ENCODE assay signal across 1 cellular context in the genomic region with DNA sequence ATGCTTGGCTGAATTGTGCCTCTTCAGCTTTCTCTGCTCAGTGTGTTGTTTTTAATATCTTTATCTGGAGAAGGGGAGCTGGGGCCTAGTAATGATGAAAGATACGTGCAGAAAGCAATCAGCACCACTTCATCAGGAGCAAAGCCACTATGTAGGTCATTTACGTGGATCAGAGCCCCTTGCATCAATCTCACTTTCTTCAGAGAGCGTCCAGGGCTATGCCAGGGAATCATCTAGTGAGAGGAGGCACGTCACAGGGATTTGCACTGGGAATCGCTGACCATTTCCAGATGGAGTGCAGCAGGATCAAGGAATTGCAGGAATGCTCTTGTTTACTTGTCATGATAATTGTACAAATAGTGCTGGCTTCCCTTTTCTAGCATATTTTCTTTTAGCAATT.
TF ChIP-seq lines count a peak whose summit lies in the region.

No MANE protein-coding gene starts in this region.

TF ChIP-seq in GM23338, 12 proteins besides CTCF, POLR2A, EP300 and RAD21 (continued from another document):
- TF ChIP-seq, protein P1, sequence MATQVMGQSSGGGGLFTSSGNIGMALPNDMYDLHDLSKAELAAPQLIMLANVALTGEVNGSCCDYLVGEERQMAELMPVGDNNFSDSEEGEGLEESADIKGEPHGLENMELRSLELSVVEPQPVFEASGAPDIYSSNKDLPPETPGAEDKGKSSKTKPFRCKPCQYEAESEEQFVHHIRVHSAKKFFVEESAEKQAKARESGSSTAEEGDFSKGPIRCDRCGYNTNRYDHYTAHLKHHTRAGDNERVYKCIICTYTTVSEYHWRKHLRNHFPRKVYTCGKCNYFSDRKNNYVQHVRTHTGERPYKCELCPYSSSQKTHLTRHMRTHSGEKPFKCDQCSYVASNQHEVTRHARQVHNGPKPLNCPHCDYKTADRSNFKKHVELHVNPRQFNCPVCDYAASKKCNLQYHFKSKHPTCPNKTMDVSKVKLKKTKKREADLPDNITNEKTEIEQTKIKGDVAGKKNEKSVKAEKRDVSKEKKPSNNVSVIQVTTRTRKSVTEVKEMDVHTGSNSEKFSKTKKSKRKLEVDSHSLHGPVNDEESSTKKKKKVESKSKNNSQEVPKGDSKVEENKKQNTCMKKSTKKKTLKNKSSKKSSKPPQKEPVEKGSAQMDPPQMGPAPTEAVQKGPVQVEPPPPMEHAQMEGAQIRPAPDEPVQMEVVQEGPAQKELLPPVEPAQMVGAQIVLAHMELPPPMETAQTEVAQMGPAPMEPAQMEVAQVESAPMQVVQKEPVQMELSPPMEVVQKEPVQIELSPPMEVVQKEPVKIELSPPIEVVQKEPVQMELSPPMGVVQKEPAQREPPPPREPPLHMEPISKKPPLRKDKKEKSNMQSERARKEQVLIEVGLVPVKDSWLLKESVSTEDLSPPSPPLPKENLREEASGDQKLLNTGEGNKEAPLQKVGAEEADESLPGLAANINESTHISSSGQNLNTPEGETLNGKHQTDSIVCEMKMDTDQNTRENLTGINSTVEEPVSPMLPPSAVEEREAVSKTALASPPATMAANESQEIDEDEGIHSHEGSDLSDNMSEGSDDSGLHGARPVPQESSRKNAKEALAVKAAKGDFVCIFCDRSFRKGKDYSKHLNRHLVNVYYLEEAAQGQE (IDR thresholded peaks at IDR 0.05; ENCODE audit: unreplicated experiment), result no peak
- no peak for TF ChIP-seq ZNF331 (CRISPR knock-in tag; IDR thresholded peaks at IDR 0.05; ENCODE audit: low read depth)
- TF ChIP-seq JUNB (IDR thresholded peaks at IDR 0.05; ENCODE audit: unreplicated experiment), result no peak
- TF ChIP-seq, protein P2, sequence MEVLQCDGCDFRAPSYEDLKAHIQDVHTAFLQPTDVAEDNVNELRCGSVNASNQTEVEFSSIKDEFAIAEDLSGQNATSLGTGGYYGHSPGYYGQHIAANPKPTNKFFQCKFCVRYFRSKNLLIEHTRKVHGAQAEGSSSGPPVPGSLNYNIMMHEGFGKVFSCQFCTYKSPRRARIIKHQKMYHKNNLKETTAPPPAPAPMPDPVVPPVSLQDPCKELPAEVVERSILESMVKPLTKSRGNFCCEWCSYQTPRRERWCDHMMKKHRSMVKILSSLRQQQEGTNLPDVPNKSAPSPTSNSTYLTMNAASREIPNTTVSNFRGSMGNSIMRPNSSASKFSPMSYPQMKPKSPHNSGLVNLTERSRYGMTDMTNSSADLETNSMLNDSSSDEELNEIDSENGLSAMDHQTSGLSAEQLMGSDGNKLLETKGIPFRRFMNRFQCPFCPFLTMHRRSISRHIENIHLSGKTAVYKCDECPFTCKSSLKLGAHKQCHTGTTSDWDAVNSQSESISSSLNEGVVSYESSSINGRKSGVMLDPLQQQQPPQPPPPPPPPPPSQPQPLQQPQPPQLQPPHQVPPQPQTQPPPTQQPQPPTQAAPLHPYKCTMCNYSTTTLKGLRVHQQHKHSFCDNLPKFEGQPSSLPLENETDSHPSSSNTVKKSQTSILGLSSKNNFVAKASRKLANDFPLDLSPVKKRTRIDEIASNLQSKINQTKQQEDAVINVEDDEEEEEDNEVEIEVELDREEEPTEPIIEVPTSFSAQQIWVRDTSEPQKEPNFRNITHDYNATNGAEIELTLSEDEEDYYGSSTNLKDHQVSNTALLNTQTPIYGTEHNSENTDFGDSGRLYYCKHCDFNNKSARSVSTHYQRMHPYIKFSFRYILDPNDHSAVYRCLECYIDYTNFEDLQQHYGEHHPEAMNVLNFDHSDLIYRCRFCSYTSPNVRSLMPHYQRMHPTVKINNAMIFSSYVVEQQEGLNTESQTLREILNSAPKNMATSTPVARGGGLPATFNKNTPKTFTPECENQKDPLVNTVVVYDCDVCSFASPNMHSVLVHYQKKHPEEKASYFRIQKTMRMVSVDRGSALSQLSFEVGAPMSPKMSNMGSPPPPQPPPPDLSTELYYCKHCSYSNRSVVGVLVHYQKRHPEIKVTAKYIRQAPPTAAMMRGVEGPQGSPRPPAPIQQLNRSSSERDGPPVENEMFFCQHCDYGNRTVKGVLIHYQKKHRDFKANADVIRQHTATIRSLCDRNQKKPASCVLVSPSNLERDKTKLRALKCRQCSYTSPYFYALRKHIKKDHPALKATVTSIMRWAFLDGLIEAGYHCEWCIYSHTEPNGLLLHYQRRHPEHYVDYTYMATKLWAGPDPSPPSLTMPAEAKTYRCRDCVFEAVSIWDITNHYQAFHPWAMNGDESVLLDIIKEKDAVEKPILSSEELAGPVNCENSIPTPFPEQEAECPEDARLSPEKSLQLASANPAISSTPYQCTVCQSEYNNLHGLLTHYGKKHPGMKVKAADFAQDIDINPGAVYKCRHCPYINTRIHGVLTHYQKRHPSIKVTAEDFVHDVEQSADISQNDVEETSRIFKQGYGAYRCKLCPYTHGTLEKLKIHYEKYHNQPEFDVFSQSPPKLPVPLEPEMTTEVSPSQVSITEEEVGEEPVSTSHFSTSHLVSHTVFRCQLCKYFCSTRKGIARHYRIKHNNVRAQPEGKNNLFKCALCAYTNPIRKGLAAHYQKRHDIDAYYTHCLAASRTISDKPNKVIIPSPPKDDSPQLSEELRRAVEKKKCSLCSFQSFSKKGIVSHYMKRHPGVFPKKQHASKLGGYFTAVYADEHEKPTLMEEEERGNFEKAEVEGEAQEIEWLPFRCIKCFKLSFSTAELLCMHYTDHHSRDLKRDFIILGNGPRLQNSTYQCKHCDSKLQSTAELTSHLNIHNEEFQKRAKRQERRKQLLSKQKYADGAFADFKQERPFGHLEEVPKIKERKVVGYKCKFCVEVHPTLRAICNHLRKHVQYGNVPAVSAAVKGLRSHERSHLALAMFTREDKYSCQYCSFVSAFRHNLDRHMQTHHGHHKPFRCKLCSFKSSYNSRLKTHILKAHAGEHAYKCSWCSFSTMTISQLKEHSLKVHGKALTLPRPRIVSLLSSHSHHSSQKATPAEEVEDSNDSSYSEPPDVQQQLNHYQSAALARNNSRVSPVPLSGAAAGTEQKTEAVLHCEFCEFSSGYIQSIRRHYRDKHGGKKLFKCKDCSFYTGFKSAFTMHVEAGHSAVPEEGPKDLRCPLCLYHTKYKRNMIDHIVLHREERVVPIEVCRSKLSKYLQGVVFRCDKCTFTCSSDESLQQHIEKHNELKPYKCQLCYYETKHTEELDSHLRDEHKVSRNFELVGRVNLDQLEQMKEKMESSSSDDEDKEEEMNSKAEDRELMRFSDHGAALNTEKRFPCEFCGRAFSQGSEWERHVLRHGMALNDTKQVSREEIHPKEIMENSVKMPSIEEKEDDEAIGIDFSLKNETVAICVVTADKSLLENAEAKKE (CRISPR knock-in tag; IDR thresholded peaks at IDR 0.05), result no peak
- TF ChIP-seq, protein P3, sequence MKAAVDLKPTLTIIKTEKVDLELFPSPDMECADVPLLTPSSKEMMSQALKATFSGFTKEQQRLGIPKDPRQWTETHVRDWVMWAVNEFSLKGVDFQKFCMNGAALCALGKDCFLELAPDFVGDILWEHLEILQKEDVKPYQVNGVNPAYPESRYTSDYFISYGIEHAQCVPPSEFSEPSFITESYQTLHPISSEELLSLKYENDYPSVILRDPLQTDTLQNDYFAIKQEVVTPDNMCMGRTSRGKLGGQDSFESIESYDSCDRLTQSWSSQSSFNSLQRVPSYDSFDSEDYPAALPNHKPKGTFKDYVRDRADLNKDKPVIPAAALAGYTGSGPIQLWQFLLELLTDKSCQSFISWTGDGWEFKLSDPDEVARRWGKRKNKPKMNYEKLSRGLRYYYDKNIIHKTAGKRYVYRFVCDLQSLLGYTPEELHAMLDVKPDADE (IDR thresholded peaks at IDR 0.05), result no peak
- TF ChIP-seq POLR2AphosphoS5 (IDR thresholded peaks at IDR 0.05; ENCODE audit: low read depth), result no peak
- no peak for TF ChIP-seq EZH2phosphoT487 (IDR thresholded peaks at IDR 0.05; ENCODE audit: unreplicated experiment)
- TF ChIP-seq STAT1 (IDR thresholded peaks at IDR 0.05; ENCODE audit: unreplicated experiment), result no peak
- TF ChIP-seq EZH2 (IDR thresholded peaks at IDR 0.05; ENCODE audit: low read depth, unreplicated experiment), result no peak
- no peak for TF ChIP-seq NANOG (IDR thresholded peaks at IDR 0.05; ENCODE audit: borderline replicate concordance)
- TF ChIP-seq ZNF114 (CRISPR knock-in tag; IDR thresholded peaks at IDR 0.05), result no peak
TF ChIP-seq in GM23338: peak in this region for 0.
